8 cellular contexts compared by ENCODE assay signal in genomic region chr1:23800396-23801337, GRCh38. TPM values are rescaled to one million over a fixed set of nuclear protein-coding genes. Genes with fewer than 3 reads are reported as not detected.
A peak's percentile ranks its signal among the peaks of the same experiment; 100 is the strongest.
DNase-seq lines count a peak whose midpoint lies in the region; TF ChIP-seq lines count a peak whose summit lies in the region.

Gene GALE (minus strand): TSS chr1:23800754. CDS start chr1:23799007, 1,747 bp downstream.

- in situ Hi-C loops in G401 (cut with HindIII; ENCODE audit: low sequenced_read_pairs): no loop called here

- POLR2A ChIA-PET in HEK293T (lab: Yijun Ruan, JAX): interaction anchor here (0.6 to 3.4 kb wide), 6 partner anchors 9 to 24 kb away, joined by 3 to 18 read pairs (median 5); partner anchors contain the start of genes HMGCL and PITHD1
- POLR2A ChIA-PET in SK-N-SH (lab: Yijun Ruan, JAX): interaction anchor here (1.2 to 4.1 kb wide), 6 partner anchors 9 to 158 kb away, joined by 3 to 24 read pairs (median 6); partner anchors contain the start of genes HMGCL, LYPLA2, PITHD1 and PNRC2

- H3K9me2 ChIP-seq in SK-N-SH: no peaks in the 10 kb centered on the region

- TF ChIP-seq RAD21 in SK-N-SH (IDR thresholded peaks at IDR 0.05; ENCODE audit: low read length): no peak

- H3K79me2 ChIP-seq in SK-N-SH (ENCODE audit: insufficient read depth): no peaks in the 10 kb centered on the region; the same call in 1 of the 2 replicates

- no peaks in the 10 kb centered on the region for H4K20me1 ChIP-seq in SK-N-SH (ENCODE audit: insufficient read depth)

- TF ChIP-seq CTCF in SK-N-SH (IDR thresholded peaks at IDR 0.05) (no peak), suprapubic skin (IDR thresholded peaks at IDR 0.05) (no peak)

- H3K36me3 ChIP-seq in SK-N-SH (replicated peaks in 1 of 2; ENCODE audit: control insufficient read depth in 1 of 2, insufficient read depth in 2 of 2, low read length in 1 of 2) (peaks cover 5 to 23% of the 10 kb centered on the region in 2 experiments), suprapubic skin (peaks cover 28% of the 10 kb centered on the region)

- peak in 1 of 2 donors; percentile 78 for TF ChIP-seq POLR2A in suprapubic skin (IDR thresholded peaks at IDR 0.05)

- 0 out of 4 replicates have a peak, but pooled peaks of 1 of the 2 experiments have one; percentile 9 for TF ChIP-seq EP300 in SK-N-SH (IDR thresholded peaks at IDR 0.05; ENCODE audit: borderline replicate concordance in 1 of 2, low read depth in 1 of 2, low read length in 1 of 2)
- no peak for TF ChIP-seq EP300 in suprapubic skin (IDR thresholded peaks at IDR 0.05)

- CTCF ChIA-PET in HEK293T (lab: Yijun Ruan, JAX) (interaction anchor here (1.5 kb wide), 1 partner anchor 10 kb away, joined by 6 read pairs; no protein-coding TSS in a partner anchor), SK-N-SH (lab: Yijun Ruan, JAX) (interaction anchor here (0.6 to 5.7 kb wide), 11 partner anchors 10 to 228 kb away, joined by 3 to 47 read pairs (median 4); partner anchors contain the start of genes FUCA1, LYPLA2 and RPL11)

- peaks cover 15% of the 10 kb centered on the region for H3F3A ChIP-seq in SK-N-SH (replicated peaks; ENCODE audit: insufficient read depth)

- H2AFZ ChIP-seq in SK-N-SH (ENCODE audit: low read depth): peak within 1 kb of the TSS; percentile 98

- H3K4me3 ChIP-seq in SK-N-SH (ENCODE audit: low read depth in 2 of 2, low read length in 1 of 2) (peak within 1 kb of the TSS; percentile 71 to 89), suprapubic skin (peak within 1 kb of the TSS; percentile 95)

- peak within 1 kb of the TSS; percentile 100 for H3K4me2 ChIP-seq in SK-N-SH

- peak within 1 kb of the TSS; percentile 72 for H3K9ac ChIP-seq in SK-N-SH

- no peaks in the 10 kb centered on the region for H3K27me3 ChIP-seq in SK-N-SH (ENCODE audit: insufficient read depth)
- no peaks in the 10 kb centered on the region for H3K27me3 ChIP-seq in suprapubic skin

- H3K27ac ChIP-seq in SK-N-SH (ENCODE audit: low read depth in 2 of 2, low read length in 1 of 2) (peak within 1 kb of the TSS; percentile 73 to 89), suprapubic skin (peak within 1 kb of the TSS; percentile 93)

- H3K9me3 ChIP-seq in SK-N-SH (no peaks in the 10 kb centered on the region), suprapubic skin (no peaks in the 10 kb centered on the region)

- H3K4me1 ChIP-seq in SK-N-SH (ENCODE audit: control insufficient read depth in 1 of 2, insufficient read depth in 2 of 2, low read depth in 1 of 2, low read length in 1 of 2) (peaks cover 5 to 30% of the 10 kb centered on the region in 2 experiments; a peak in 1 of 4 replicates), suprapubic skin (peaks cover 32% of the 10 kb centered on the region)

- DNase-seq in G401 (ENCODE audit: low spot score) (peak; percentile 95), HEK293T (ENCODE audit: extremely low spot score) (peak; percentile 90), NCI-H1048 (lab: John Stamatoyannopoulos, UW) (peak; percentile 83), SK-N-SH (peak; percentile 99), germinal center (ENCODE audit: low spot score) (peak; percentile 98), occipital lobe (lab: John Stamatoyannopoulos, UW) (peak; percentile 92), suprapubic skin (ENCODE audit: low spot score in 2 of 2) (peak; percentile 99)
- peak; percentile 97 for DNase-seq in activated naive CD4-positive, alpha-beta T cell treated with anti-CD3 and anti-CD28 coated beads, Interleukin-2, amount 50 U/mL, for 16 hours

- under 1% methylated on average over 18 of the region's 83 CpGs for WGBS in SK-N-SH (ENCODE audit: low lambda C conversion rate)
- 0% methylated on average over 57 of the region's 83 CpGs for WGBS in suprapubic skin

TF ChIP-seq in HEK293T, 16 proteins besides CTCF, POLR2A, EP300 and RAD21:
- TF ChIP-seq FOXK2 (IDR thresholded peaks at IDR 0.05): no peak
- no peak for TF ChIP-seq SP1 (IDR thresholded peaks at IDR 0.05)
- TF ChIP-seq ZNF384 (IDR thresholded peaks at IDR 0.05): no peak
- TF ChIP-seq HDGF (IDR thresholded peaks at IDR 0.05; ENCODE audit: borderline replicate concordance): no peak
- TF ChIP-seq TARDBP (IDR thresholded peaks at IDR 0.05): peak; percentile 88

TF ChIP-seq in SK-N-SH, 30 proteins besides CTCF, POLR2A, EP300 and RAD21 (continues in another document):
- peak; percentile 94 for TF ChIP-seq ELF1 (IDR thresholded peaks at IDR 0.05)
- peak; percentile 92; the same call in 1 of the 2 replicates for TF ChIP-seq SIN3A (IDR thresholded peaks at IDR 0.05; ENCODE audit: borderline replicate concordance, low read depth, low read length)
- TF ChIP-seq RCOR1 (IDR thresholded peaks at IDR 0.05; ENCODE audit: low read length): peak; percentile 24; the same call in 1 of the 2 replicates
- TF ChIP-seq, protein P1, sequence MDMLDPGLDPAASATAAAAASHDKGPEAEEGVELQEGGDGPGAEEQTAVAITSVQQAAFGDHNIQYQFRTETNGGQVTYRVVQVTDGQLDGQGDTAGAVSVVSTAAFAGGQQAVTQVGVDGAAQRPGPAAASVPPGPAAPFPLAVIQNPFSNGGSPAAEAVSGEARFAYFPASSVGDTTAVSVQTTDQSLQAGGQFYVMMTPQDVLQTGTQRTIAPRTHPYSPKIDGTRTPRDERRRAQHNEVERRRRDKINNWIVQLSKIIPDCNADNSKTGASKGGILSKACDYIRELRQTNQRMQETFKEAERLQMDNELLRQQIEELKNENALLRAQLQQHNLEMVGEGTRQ (IDR thresholded peaks at IDR 0.05; ENCODE audit: borderline replicate concordance, low read depth, low read length): no peak
- peak; percentile 35; the same call in 1 of the 2 replicates for TF ChIP-seq REST (IDR thresholded peaks at IDR 0.05; ENCODE audit: low read depth, low read length)
- TF ChIP-seq TAF1 (IDR thresholded peaks at IDR 0.05; ENCODE audit: borderline replicate concordance, low read depth, low read length): peak; percentile 67
- no peak for TF ChIP-seq FOSL2 (IDR thresholded peaks at IDR 0.05; ENCODE audit: borderline replicate concordance, low read depth)
- TF ChIP-seq NRF1 (IDR thresholded peaks at IDR 0.05; ENCODE audit: low read depth, low read length): peak; percentile 47; the same call in 1 of the 2 replicates
- TF ChIP-seq MAX (IDR thresholded peaks at IDR 0.05; ENCODE audit: low read depth): peak; percentile 86
- no peak for TF ChIP-seq FOXM1 (IDR thresholded peaks at IDR 0.05; ENCODE audit: low read depth)
- TF ChIP-seq, protein P2, sequence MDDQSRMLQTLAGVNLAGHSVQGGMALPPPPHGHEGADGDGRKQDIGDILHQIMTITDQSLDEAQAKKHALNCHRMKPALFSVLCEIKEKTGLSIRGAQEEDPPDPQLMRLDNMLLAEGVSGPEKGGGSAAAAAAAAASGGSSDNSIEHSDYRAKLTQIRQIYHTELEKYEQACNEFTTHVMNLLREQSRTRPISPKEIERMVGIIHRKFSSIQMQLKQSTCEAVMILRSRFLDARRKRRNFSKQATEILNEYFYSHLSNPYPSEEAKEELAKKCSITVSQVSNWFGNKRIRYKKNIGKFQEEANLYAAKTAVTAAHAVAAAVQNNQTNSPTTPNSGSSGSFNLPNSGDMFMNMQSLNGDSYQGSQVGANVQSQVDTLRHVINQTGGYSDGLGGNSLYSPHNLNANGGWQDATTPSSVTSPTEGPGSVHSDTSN (IDR thresholded peaks at IDR 0.05): peak; percentile 77
- TF ChIP-seq RXRA (IDR thresholded peaks at IDR 0.05; ENCODE audit: borderline replicate concordance, low read depth): no peak
- no peak for TF ChIP-seq IRF3 (IDR thresholded peaks at IDR 0.05; ENCODE audit: low read depth, low read length)
- no peak for TF ChIP-seq SMC3 (IDR thresholded peaks at IDR 0.05; ENCODE audit: low read depth, low read length)
- TF ChIP-seq FOXJ3 (CRISPR knock-in tag; IDR thresholded peaks at IDR 0.05): 0 out of 2 replicates have a peak, but pooled peaks have one; percentile 42

RNA-seq across cellular contexts. Expression of gene GALE, which starts in this region (rescaled TPM):
- total RNA-seq in G401 (2014; rRNA removed; shearing (Covaris generic)): 44.8 and 52.7 TPM in 2 replicates
- 71.7 and 76.0 TPM in 2 replicates for polyA plus RNA-seq in SK-N-SH (2012; rRNA removed)
- polyA plus RNA-seq in SK-N-SH (2012; cell fraction: cytosol; rRNA removed): 35.8 and 54.2 TPM in 2 replicates
- 98.6 and 102 TPM in 2 replicates for polyA plus RNA-seq in SK-N-SH (2012; cell fraction: nucleus; rRNA removed)
- total RNA-seq in occipital lobe (20.0 TPM), suprapubic skin (10 to 100 TPM; 15.4 to 26.6 (median 16.9) TPM)

Comparison
In these comparisons a context has a peak if more than half of its experiments do, and no peak if none do; other contexts are left out.
1. Peak in every context shown above with its lines: DNase-seq, H3K4me3 ChIP-seq and H3K27ac ChIP-seq.